ENCODE assay signal across 14 cellular contexts in the genomic region with DNA sequence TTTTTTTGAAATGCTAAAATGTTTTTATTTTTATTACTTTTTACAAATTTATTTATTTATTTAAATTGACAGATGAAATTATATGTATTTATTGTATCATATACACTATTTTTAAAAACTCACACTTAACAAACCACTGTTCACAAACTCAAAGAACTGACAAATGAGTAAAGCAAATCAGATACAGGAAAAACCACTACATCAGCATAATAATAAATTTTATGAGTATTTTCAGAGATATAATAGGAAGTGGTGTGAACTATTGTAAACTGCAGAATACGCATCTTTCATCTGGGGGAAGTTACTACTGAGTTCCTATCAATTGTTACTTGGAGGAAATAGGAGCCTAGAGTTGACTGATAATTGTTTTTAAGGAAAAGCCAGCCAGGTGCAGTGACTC.
DNase-seq lines count a peak whose midpoint lies in the region; ATAC-seq, FAIRE-seq and TF ChIP-seq lines count a peak whose summit lies in the region.
"Had no signal": no experiment of that assay in that cellular context is flagged by ENCODE, and none has a peak within 500 bp of the region (broad histone marks: within the 10 kb centered on the region; RNA-seq: fewer than 3 reads in every experiment).

No MANE protein-coding gene starts in this region.

- in situ Hi-C loops in IMR-90 (cut with MboI; ENCODE audit: low sequenced_read_pairs): no loop called here

- no peak for TF ChIP-seq EP300 in A549 (IDR thresholded peaks at IDR 0.05)
- no peak for TF ChIP-seq EP300 in H1 (IDR thresholded peaks at IDR 0.05; ENCODE audit: borderline replicate concordance in 1 of 2, low read depth in 2 of 2, low read length in 2 of 2)

- intact Hi-C loops in IMR-90 (cut with micrococcal nuclease): no loop called here

- no peak overlapping the region for H2BK15ac ChIP-seq in IMR-90 (ENCODE audit: low read depth, low read length)
- H2BK15ac ChIP-seq in H1 (ENCODE audit: low read length): no peak overlapping the region
- no peak overlapping the region for H2BK15ac ChIP-seq in mesendoderm (replicated peaks; ENCODE audit: low read depth)

- 59% methylated on average over 1 of the region's 1 CpG for WGBS in A549 (ENCODE audit: missing lambda C conversion rate)
- WGBS in IMR-90 (ENCODE audit: extremely low coverage in 2 of 2, insufficient read length in 1 of 2), 2 experiments: no CpG with 5 or more reads among the region's 1 CpG
- WGBS in H1 (ENCODE audit: extremely low coverage in 1 of 2, insufficient coverage in 1 of 2, insufficient read length in 1 of 2, insufficient replicate concordance in 2 of 2, low coverage in 1 of 2, low lambda C conversion rate in 2 of 2, missing lambda C conversion rate in 1 of 2), 2 experiments: 94% methylated on average over 1 of the region's 1 CpG; no CpG with 5 or more reads in 1 of the 2 experiments
- WGBS in mesendoderm (ENCODE audit: extremely low coverage, insufficient coverage, low lambda C conversion rate): no CpG with 5 or more reads among the region's 1 CpG

- H2AFZ ChIP-seq in IMR-90 (replicated peaks; ENCODE audit: low read length, poor library complexity) (no peak overlapping the region), H1 (ENCODE audit: low read length) (no peak overlapping the region)
- H2AFZ ChIP-seq: GM23248 had no signal

- H3K9me1 ChIP-seq in IMR-90 (ENCODE audit: insufficient read depth, low read length): no peaks in the 10 kb centered on the region

- TF ChIP-seq POLR2A in A549 (IDR thresholded peaks at IDR 0.05; ENCODE audit: low read length) (no peak), IMR-90 (IDR thresholded peaks at IDR 0.05; ENCODE audit: low read depth, low read length) (no peak), H1 (IDR thresholded peaks at IDR 0.05; ENCODE audit: control extremely low read depth in 1 of 2, low read depth in 2 of 2, low read length in 2 of 2) (no peak)

- no peak for DNase-seq in A549 (ENCODE audit: low read depth in 1 of 2, low spot score in 1 of 2)
- no peak for DNase-seq in IMR-90
- DNase-seq in H1 (ENCODE audit: low read depth in 1 of 2, low spot score in 2 of 2): no peak
- DNase-seq in mesendoderm: peak; percentile 8
- DNase-seq in COR-L47 (lab: John Stamatoyannopoulos, UW): no peak
- DNase-seq: CD4-positive, alpha-beta memory T cell; DMS153; GM23248; H7; Karpas-422 had no signal

- no peak overlapping the region for H3K18ac ChIP-seq in IMR-90 (ENCODE audit: low read depth, low read length)
- H3K18ac ChIP-seq in H1 (ENCODE audit: extremely low read depth, low read length): no peak overlapping the region
- H3K18ac ChIP-seq in mesendoderm (ENCODE audit: low read length): no peak overlapping the region

- FAIRE-seq in A549 (lab: Jason Lieb, UNC) (no peak), H1 (lab: Jason Lieb, UNC) (no peak)
- FAIRE-seq: D721Med had no signal

- H3K79me2 ChIP-seq in H1 (ENCODE audit: control insufficient read depth in 1 of 2, insufficient read depth in 2 of 2, low read length in 2 of 2) (no peaks in the 10 kb centered on the region), mesendoderm (ENCODE audit: control insufficient read depth, insufficient read depth, low read length) (no peaks in the 10 kb centered on the region)

- no peak overlapping the region for H3K4me2 ChIP-seq in A549
- no peak overlapping the region for H3K4me2 ChIP-seq in IMR-90 (ENCODE audit: low read depth, low read length)
- H3K4me2 ChIP-seq in H1 (ENCODE audit: insufficient read depth in 1 of 2, low read depth in 2 of 2, low read length in 2 of 2): no peak overlapping the region
- no peak overlapping the region for H3K4me2 ChIP-seq in mesendoderm (ENCODE audit: low read length)

- no peak overlapping the region for H3K4ac ChIP-seq in IMR-90 (ENCODE audit: low read depth, low read length)
- no peak overlapping the region for H3K4ac ChIP-seq in H1 (replicated peaks; ENCODE audit: insufficient read length, low read depth, low read length)
- H3K4ac ChIP-seq in mesendoderm (ENCODE audit: low read depth, low read length): no peak overlapping the region

- CTCF ChIA-PET in A549 (lab: Yijun Ruan, JAX): no interaction called here
- CTCF ChIA-PET in IMR-90 (lab: Yijun Ruan, JAX): no interaction called here
- CTCF ChIA-PET in H1 (lab: Charles Lee; ENCODE audit: partially characterized antibody): no interaction called here

- POLR2A ChIA-PET in A549 (lab: Yijun Ruan, JAX): no interaction called here
- POLR2A ChIA-PET in IMR-90 (lab: Charles Lee; ENCODE audit: unreplicated experiment): no interaction called here
- POLR2A ChIA-PET in H1 (lab: Charles Lee; ENCODE audit: partially characterized antibody): no interaction called here

- no peak overlapping the region for H2BK12ac ChIP-seq in H1 (ENCODE audit: low read depth, low read length)

- H3K9ac ChIP-seq in IMR-90 (ENCODE audit: low read depth, low read length): no peak overlapping the region
- H3K9ac ChIP-seq in H1 (replicated peaks in 1 of 4; ENCODE audit: extremely low read depth in 1 of 4, low read depth in 3 of 4, low read length in 3 of 4): no peak overlapping the region
- H3K9ac ChIP-seq in mesendoderm (ENCODE audit: low read length): no peak overlapping the region
- H3K9ac ChIP-seq: GM23248 had no signal

- no peak for ATAC-seq in A549
- ATAC-seq in IMR-90 (ENCODE audit: low read depth): no peak
- no peak for ATAC-seq in GM21529 (IDR thresholded peaks at IDR 0.05; ENCODE audit: unreplicated experiment)
- no peak for ATAC-seq in HG03159 (IDR thresholded peaks at IDR 0.05; ENCODE audit: unreplicated experiment)

- no peak overlapping the region for H3K27ac ChIP-seq in A549
- no peak overlapping the region for H3K27ac ChIP-seq in IMR-90 (ENCODE audit: insufficient read depth, low read length)
- H3K27ac ChIP-seq in H1 (ENCODE audit: low read depth, low read length): no peak overlapping the region
- H3K27ac ChIP-seq in mesendoderm (ENCODE audit: low read depth, low read length): no peak overlapping the region
- H3K27ac ChIP-seq: C4-2B, GM23248 had no signal

- H3K27me3 ChIP-seq in IMR-90 (ENCODE audit: control insufficient read depth, insufficient read depth, low read length) (no peaks in the 10 kb centered on the region), H1 (replicated peaks in 1 of 4; ENCODE audit: control insufficient read depth in 3 of 4, extremely low read depth in 1 of 4, insufficient read depth in 3 of 4, low read length in 3 of 4) (no peaks in the 10 kb centered on the region), mesendoderm (ENCODE audit: insufficient read depth, low read length, poor library complexity) (no peaks in the 10 kb centered on the region)

- H3K79me1 ChIP-seq in IMR-90 (ENCODE audit: low read depth in 1 of 2, low read length in 2 of 2) (no peaks in the 10 kb centered on the region), H1 (ENCODE audit: low read depth, low read length) (no peaks in the 10 kb centered on the region), mesendoderm (ENCODE audit: low read length) (no peaks in the 10 kb centered on the region)

- no peak overlapping the region for H2AK9ac ChIP-seq in IMR-90 (replicated peaks; ENCODE audit: low read depth, low read length, poor library complexity)

- TF ChIP-seq RAD21 in A549 (conservative IDR thresholded peaks at IDR 0.05 in 1 of 2, IDR thresholded peaks at IDR 0.05 in 1 of 2): no peak
- TF ChIP-seq RAD21 in IMR-90 (IDR thresholded peaks at IDR 0.05; ENCODE audit: low read length): no peak
- TF ChIP-seq RAD21 in H1 (IDR thresholded peaks at IDR 0.05 in 1 of 2, conservative IDR thresholded peaks at IDR 0.05 in 1 of 2; ENCODE audit: low read depth in 2 of 2, low read length in 2 of 2): no peak

- H3K4me1 ChIP-seq in A549 (no peaks in the 10 kb centered on the region), IMR-90 (ENCODE audit: control insufficient read depth, insufficient read depth, low read length) (no peaks in the 10 kb centered on the region), H1 (replicated peaks in 1 of 4; ENCODE audit: control insufficient read depth in 3 of 4, insufficient read depth in 4 of 4, low read length in 3 of 4) (no peaks in the 10 kb centered on the region), mesendoderm (ENCODE audit: control insufficient read depth, low read depth, low read length) (no peaks in the 10 kb centered on the region)

- H3K14ac ChIP-seq in IMR-90 (replicated peaks; ENCODE audit: low read depth, low read length) (no peak overlapping the region), H1 (ENCODE audit: insufficient read length) (no peak overlapping the region)

- no TSS peak for BruUV-seq in IMR-90 (replicated peaks; lab: Mats Ljungman, UMichigan)

- dilution Hi-C loops in IMR-90 (cut with HindIII; ENCODE audit: low sequenced_read_pairs, unreplicated experiment): no loop called here

- H4K8ac ChIP-seq in IMR-90 (ENCODE audit: low read depth in 2 of 2, low read length in 2 of 2) (no peak overlapping the region), H1 (ENCODE audit: extremely low read depth, insufficient read depth, low read length) (no peak overlapping the region), mesendoderm (ENCODE audit: low read depth, low read length) (no peak overlapping the region)

- no peak overlapping the region for H3K4me3 ChIP-seq in A549
- no peak overlapping the region for H3K4me3 ChIP-seq in IMR-90 (ENCODE audit: insufficient read depth, low read depth, low read length)
- no peak overlapping the region for H3K4me3 ChIP-seq in H1 (ENCODE audit: extremely low read depth in 1 of 4, insufficient read depth in 2 of 4, low read depth in 3 of 4, low read length in 4 of 4)
- H3K4me3 ChIP-seq in mesendoderm (ENCODE audit: low read length): no peak overlapping the region
- H3K4me3 ChIP-seq: GM23248 had no signal

- H2BK5ac ChIP-seq in IMR-90 (ENCODE audit: low read depth, low read length, poor library complexity, severe bottlenecking): no peak overlapping the region
- H2BK5ac ChIP-seq in H1 (ENCODE audit: low read depth, low read length): no peak overlapping the region
- H2BK5ac ChIP-seq in mesendoderm (ENCODE audit: low read length): no peak overlapping the region

- H2AK5ac ChIP-seq in IMR-90 (ENCODE audit: low read depth, low read length) (no peak overlapping the region), H1 (ENCODE audit: low read depth, low read length) (no peak overlapping the region), mesendoderm (ENCODE audit: low read length) (no peak overlapping the region)

- H3K56ac ChIP-seq in IMR-90 (ENCODE audit: extremely low read depth, insufficient read depth, low read length): no peak overlapping the region
- no peak overlapping the region for H3K56ac ChIP-seq in H1 (replicated peaks; ENCODE audit: insufficient read length, low read depth, low read length)
- no peak overlapping the region for H3K56ac ChIP-seq in mesendoderm (ENCODE audit: low read length)

- H3K36me3 ChIP-seq in IMR-90 (ENCODE audit: control insufficient read depth, insufficient read depth, low read length) (no peaks in the 10 kb centered on the region), H1 (ENCODE audit: control insufficient read depth in 2 of 4, insufficient read depth in 4 of 4, low read length in 3 of 4) (no peaks in the 10 kb centered on the region), mesendoderm (ENCODE audit: control insufficient read depth, insufficient read depth, low read length) (no peaks in the 10 kb centered on the region)

- H3K23ac ChIP-seq in IMR-90 (ENCODE audit: low read depth, low read length): no peak overlapping the region
- no peak overlapping the region for H3K23ac ChIP-seq in H1 (ENCODE audit: insufficient read length)
- no peak overlapping the region for H3K23ac ChIP-seq in mesendoderm (ENCODE audit: low read length)

- no peaks in the 10 kb centered on the region for H3K23me2 ChIP-seq in H1 (ENCODE audit: low read depth, low read length)

- H2BK20ac ChIP-seq in IMR-90 (ENCODE audit: low read depth, low read length) (no peak overlapping the region), H1 (ENCODE audit: low read length) (no peak overlapping the region)

- TF ChIP-seq CTCF in A549 (IDR thresholded peaks at IDR 0.05) (no peak), IMR-90 (conservative IDR thresholded peaks at IDR 0.05; ENCODE audit: low read depth, low read length) (no peak), H1 (IDR thresholded peaks at IDR 0.05; ENCODE audit: control extremely low read depth in 1 of 3, insufficient read depth in 1 of 3, low read depth in 1 of 3, low read length in 3 of 3) (no peak)

- H4K20me1 ChIP-seq in IMR-90 (ENCODE audit: insufficient read depth, low read length): no peaks in the 10 kb centered on the region
- no peaks in the 10 kb centered on the region for H4K20me1 ChIP-seq in H1 (replicated peaks in 1 of 2; ENCODE audit: control insufficient read depth in 1 of 2, insufficient read depth in 2 of 2, low read length in 2 of 2)

- H4K5ac ChIP-seq in IMR-90 (ENCODE audit: low read depth, low read length): no peak overlapping the region
- H4K5ac ChIP-seq in H1 (ENCODE audit: insufficient read length, low read depth, low read length): no peak overlapping the region
- H4K5ac ChIP-seq in mesendoderm (ENCODE audit: low read length): no peak overlapping the region

- H4K91ac ChIP-seq in IMR-90 (ENCODE audit: insufficient read depth, low read depth, low read length): no peak overlapping the region
- no peak overlapping the region for H4K91ac ChIP-seq in H1 (replicated peaks; ENCODE audit: insufficient read length, low read length)

- no peaks in the 10 kb centered on the region for H3K9me3 ChIP-seq in A549
- no peaks in the 10 kb centered on the region for H3K9me3 ChIP-seq in IMR-90 (ENCODE audit: control insufficient read depth, insufficient read depth, low read length)
- H3K9me3 ChIP-seq in H1 (ENCODE audit: insufficient read depth in 2 of 2, low read depth in 1 of 2, low read length in 1 of 2): no peaks in the 10 kb centered on the region

- H2BK120ac ChIP-seq in IMR-90 (ENCODE audit: low read depth, low read length): no peak overlapping the region
- H2BK120ac ChIP-seq in H1 (replicated peaks; ENCODE audit: low read depth, low read length): no peak overlapping the region
- no peak overlapping the region for H2BK120ac ChIP-seq in mesendoderm (ENCODE audit: low read depth, low read length)

Comparison
In these comparisons a context has a peak if more than half of its experiments do, and no peak if none do; other contexts are left out.
1. Of the 18 proteins assayed by ChIP-seq in both H1 and A549: peak only in H1: none; only in A549: none; in both: MAFK; in neither: 17.